In genomic region chr6:47648031-47648430, GRCh38 we compare ENCODE assay signal across 30 cellular contexts. TPM values are rescaled to one million over a fixed set of nuclear protein-coding genes. Genes with fewer than 3 reads are reported as not detected.
"Had no signal": no experiment of that assay in that cellular context is flagged by ENCODE, and none has a peak within 500 bp of the region (broad histone marks: within the 10 kb centered on the region; RNA-seq: fewer than 3 reads in every experiment).

No MANE protein-coding gene starts in this region.

- H3K4me3 ChIP-seq: adrenal gland, body of pancreas, breast epithelium, K562 had no signal

- H3K27ac ChIP-seq: adrenal gland, body of pancreas, breast epithelium had no signal

- H3K27me3 Mint-ChIP-seq: activated CD8-positive, alpha-beta T cell treated with anti-CD3 and anti-CD28 coated beads for 36 hours had no signal

- H3K9me3 Mint-ChIP-seq: activated CD4-positive, alpha-beta T cell treated with anti-CD3 and anti-CD28 coated beads, Interleukin-2, amount 10 ng/mL, durations not matched to agents 24 days and 14 days; activated CD8-positive, alpha-beta T cell treated with anti-CD3 and anti-CD28 coated beads for 36 hours; activated naive CD4-positive, alpha-beta T cell treated with anti-CD3 and anti-CD28 coated beads for 36 hours; activated naive CD4-positive, alpha-beta T cell treated with anti-CD3 and anti-CD28 coated beads, Interleukin-2, amount 50 U/mL, for 72 hours; activated T-helper 2 cell treated with anti-CD3 and anti-CD28 coated beads, Interferon-gamma antibody, Interleukin-2, Interleukin-4, amounts not matched to agents 10 μg/mL and 5 μg/mL and 100 μg/mL, durations not matched to agents 14 hours and 24 hours and 36 hours had no signal

- DNase-seq: activated CD4-positive, alpha-beta T cell treated with anti-CD3 and anti-CD28 coated beads, Interleukin-2, amount 10 ng/mL, durations not matched to agents 24 days and 14 days; activated CD4-positive, alpha-beta T cell treated with anti-CD3 and anti-CD28 coated beads, Interleukin-2, amount 50 U/mL, for 4 hours; activated CD8-positive, alpha-beta T cell treated with anti-CD3 and anti-CD28 coated beads for 36 hours; activated gamma-delta T cell treated with Interleukin-2 at 50 U/mL for 16 hours; activated naive CD4-positive, alpha-beta T cell treated with anti-CD3 and anti-CD28 coated beads for 36 hours; activated T-cell treated with anti-CD3 and anti-CD28 coated beads, Interleukin-2, amount 50 U/mL, for 1 hour; adrenal gland; body of pancreas; NCI-H1105 treated with DMSO at 0.1 percent for 48 hours; NCI-H1436 treated with DMSO at 0.1 percent for 48 hours; NCI-H1694 treated with DMSO at 0.1 percent for 48 hours; NCI-H2029; NCI-H345; NCI-H524 treated with DMSO at 0.1 percent for 48 hours; NCI-H748 treated with DMSO at 0.1 percent for 48 hours; NK-92 treated with Interleukin-12 subunit alpha and Interleukin-12 subunit beta, amount 100 ng/mL, for 24 hours; OCI-M1; Right ventricle myocardium superior; SW 1271; T-helper 1 cell; T1000 had no signal

- H3K4me3 Mint-ChIP-seq: activated CD4-positive, alpha-beta T cell treated with anti-CD3 and anti-CD28 coated beads, Interleukin-2, amount 10 ng/mL, durations not matched to agents 24 days and 14 days; activated CD8-positive, alpha-beta T cell treated with anti-CD3 and anti-CD28 coated beads for 36 hours; activated naive CD4-positive, alpha-beta T cell treated with anti-CD3 and anti-CD28 coated beads for 36 hours had no signal

- H3K27ac Mint-ChIP-seq: activated CD4-positive, alpha-beta T cell treated with anti-CD3 and anti-CD28 coated beads, Interleukin-2, amount 10 ng/mL, durations not matched to agents 24 days and 14 days; activated CD8-positive, alpha-beta T cell treated with anti-CD3 and anti-CD28 coated beads for 36 hours; activated naive CD4-positive, alpha-beta T cell treated with anti-CD3 and anti-CD28 coated beads for 36 hours; activated naive CD4-positive, alpha-beta T cell treated with anti-CD3 and anti-CD28 coated beads, Interleukin-2, amount 50 U/mL, for 72 hours; activated T-helper 2 cell treated with anti-CD3 and anti-CD28 coated beads, Interferon-gamma antibody, Interleukin-2, Interleukin-4, amounts not matched to agents 10 μg/mL and 5 μg/mL and 100 μg/mL, durations not matched to agents 14 hours and 24 hours and 36 hours had no signal

- FAIRE-seq: astrocyte, K562, TTC549 had no signal

- H3K9me3 ChIP-seq: adrenal gland, body of pancreas, breast epithelium had no signal

- H3K4me1 ChIP-seq: adrenal gland, body of pancreas, breast epithelium had no signal

- H3K36me3 Mint-ChIP-seq: activated naive CD4-positive, alpha-beta T cell treated with anti-CD3 and anti-CD28 coated beads, Interleukin-2, amount 50 U/mL, for 72 hours had no signal

- H3K27me3 ChIP-seq: adrenal gland, body of pancreas, breast epithelium had no signal

- H3K4me1 Mint-ChIP-seq: activated CD4-positive, alpha-beta T cell treated with anti-CD3 and anti-CD28 coated beads, Interleukin-2, amount 10 ng/mL, durations not matched to agents 24 days and 14 days had no signal

- H3K36me3 ChIP-seq: adrenal gland, breast epithelium had no signal

- ATAC-seq: activated CD8-positive, alpha-beta T cell treated with anti-CD3 and anti-CD28 coated beads for 36 hours; activated naive CD4-positive, alpha-beta T cell treated with anti-CD3 and anti-CD28 coated beads, Interleukin-2, amount 50 U/mL, for 72 hours; body of pancreas; K562 had no signal

RNA-seq across cellular contexts. Expression of gene ADGRF4, which starts 50.3 kb away (rescaled TPM):
- total RNA-seq: activated CD4-positive, alpha-beta T cell treated with anti-CD3 and anti-CD28 coated beads, Interleukin-2, amount 10 ng/mL, durations not matched to agents 24 days and 14 days; activated CD8-positive, alpha-beta memory T cell treated with anti-CD3 and anti-CD28 coated beads for 36 hours; activated CD8-positive, alpha-beta T cell treated with anti-CD3 and anti-CD28 coated beads for 36 hours; activated naive CD4-positive, alpha-beta T cell treated with anti-CD3 and anti-CD28 coated beads for 36 hours; activated naive CD4-positive, alpha-beta T cell treated with anti-CD3 and anti-CD28 coated beads, Interleukin-2, amount 50 U/mL, for 72 hours; activated T-helper 2 cell treated with anti-CD3 and anti-CD28 coated beads, Interferon-gamma antibody, Interleukin-2, Interleukin-4, amounts not matched to agents 10 μg/mL and 5 μg/mL and 100 μg/mL, durations not matched to agents 14 hours and 24 hours and 36 hours; body of pancreas; cardiac septum; K562; Right ventricle myocardium superior; T-helper 2 cell treated with Interferon-gamma antibody and Interleukin-4, amounts not matched to agents 100 ng/mL and 5 ng/mL, for 36 hours had no signal
